In the genomic region with DNA sequence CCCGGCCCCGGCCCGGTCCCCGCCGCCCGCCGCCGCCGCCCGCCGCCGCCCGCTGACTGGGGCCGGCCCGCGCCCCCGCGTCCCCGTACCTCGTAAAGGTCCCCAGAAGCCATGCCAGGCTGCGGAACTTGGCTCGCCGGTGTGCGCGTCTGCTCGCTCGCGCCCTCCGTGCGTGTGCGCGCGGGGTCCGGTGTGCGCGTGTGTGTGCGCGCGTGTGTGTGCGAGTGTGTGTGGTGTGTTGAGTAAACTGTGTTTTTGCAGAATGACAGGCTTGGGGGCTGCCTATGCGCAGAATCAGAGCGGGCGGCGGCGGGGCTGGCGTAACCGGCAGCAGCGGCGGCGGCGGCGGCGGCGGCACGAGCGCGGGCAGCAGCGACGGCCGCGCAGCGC, we compare ENCODE assay signal across 2 cellular contexts.
TF ChIP-seq lines count a peak whose summit lies in the region.

No MANE protein-coding gene starts in this region.

TF ChIP-seq in IMR-90, 13 proteins besides CTCF, POLR2A, EP300 and RAD21:
- no peak for TF ChIP-seq CHD1 (IDR thresholded peaks at IDR 0.05; ENCODE audit: low read depth, low read length)
- no peak for TF ChIP-seq NFE2L2 (IDR thresholded peaks at IDR 0.05; ENCODE audit: low read depth, low read length)
- TF ChIP-seq FOS (IDR thresholded peaks at IDR 0.05; ENCODE audit: low read depth, low read length), result no peak
- no peak for TF ChIP-seq SMC3 (IDR thresholded peaks at IDR 0.05; ENCODE audit: low read depth, low read length)
- TF ChIP-seq CEBPB (IDR thresholded peaks at IDR 0.05; ENCODE audit: low read depth, low read length), result no peak
- TF ChIP-seq, protein P1, sequence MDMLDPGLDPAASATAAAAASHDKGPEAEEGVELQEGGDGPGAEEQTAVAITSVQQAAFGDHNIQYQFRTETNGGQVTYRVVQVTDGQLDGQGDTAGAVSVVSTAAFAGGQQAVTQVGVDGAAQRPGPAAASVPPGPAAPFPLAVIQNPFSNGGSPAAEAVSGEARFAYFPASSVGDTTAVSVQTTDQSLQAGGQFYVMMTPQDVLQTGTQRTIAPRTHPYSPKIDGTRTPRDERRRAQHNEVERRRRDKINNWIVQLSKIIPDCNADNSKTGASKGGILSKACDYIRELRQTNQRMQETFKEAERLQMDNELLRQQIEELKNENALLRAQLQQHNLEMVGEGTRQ (IDR thresholded peaks at IDR 0.05; ENCODE audit: low read depth, low read length), result no peak
- TF ChIP-seq BHLHE40 (IDR thresholded peaks at IDR 0.05; ENCODE audit: low read depth, low read length), result no peak
- TF ChIP-seq, protein P2, sequence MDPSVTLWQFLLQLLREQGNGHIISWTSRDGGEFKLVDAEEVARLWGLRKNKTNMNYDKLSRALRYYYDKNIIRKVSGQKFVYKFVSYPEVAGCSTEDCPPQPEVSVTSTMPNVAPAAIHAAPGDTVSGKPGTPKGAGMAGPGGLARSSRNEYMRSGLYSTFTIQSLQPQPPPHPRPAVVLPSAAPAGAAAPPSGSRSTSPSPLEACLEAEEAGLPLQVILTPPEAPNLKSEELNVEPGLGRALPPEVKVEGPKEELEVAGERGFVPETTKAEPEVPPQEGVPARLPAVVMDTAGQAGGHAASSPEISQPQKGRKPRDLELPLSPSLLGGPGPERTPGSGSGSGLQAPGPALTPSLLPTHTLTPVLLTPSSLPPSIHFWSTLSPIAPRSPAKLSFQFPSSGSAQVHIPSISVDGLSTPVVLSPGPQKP (IDR thresholded peaks at IDR 0.05; ENCODE audit: borderline replicate concordance, low read depth, low read length), result no peak
TF ChIP-seq in IMR-90: peak in this region for 0.

TF ChIP-seq in H1, 55 proteins besides CTCF, POLR2A, EP300 and RAD21:
- TF ChIP-seq, protein P3, sequence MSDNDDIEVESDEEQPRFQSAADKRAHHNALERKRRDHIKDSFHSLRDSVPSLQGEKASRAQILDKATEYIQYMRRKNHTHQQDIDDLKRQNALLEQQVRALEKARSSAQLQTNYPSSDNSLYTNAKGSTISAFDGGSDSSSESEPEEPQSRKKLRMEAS (IDR thresholded peaks at IDR 0.05), result peak; percentile 49; the same call in 1 of the 2 replicates
- TF ChIP-seq CHD1 (IDR thresholded peaks at IDR 0.05; ENCODE audit: low read depth, low read length) (no peak), KDM4A (IDR thresholded peaks at IDR 0.05; ENCODE audit: low read depth, low read length, severe bottlenecking) (peak; percentile 61), GABPA (IDR thresholded peaks at IDR 0.05; ENCODE audit: borderline replicate concordance, insufficient read depth, low read length) (no peak), ASH2L (IDR thresholded peaks at IDR 0.05; ENCODE audit: low read length) (peak; percentile 42), RBBP5 (IDR thresholded peaks at IDR 0.05; ENCODE audit: borderline replicate concordance, low read depth, low read length) (no peak), EZH2 (IDR thresholded peaks at IDR 0.05; ENCODE audit: low read depth, low read length, severe bottlenecking) (no peak), CBX8 (IDR thresholded peaks at IDR 0.05; ENCODE audit: borderline replicate concordance, low read depth, low read length) (no peak)
